8 cellular contexts compared by ENCODE assay signal in genomic region chr6:16238057-16238657, GRCh38. TPM values are rescaled to one million over a fixed set of nuclear protein-coding genes. Genes with fewer than 3 reads are reported as not detected.
DNase-seq lines count a peak whose midpoint lies in the region; ATAC-seq and TF ChIP-seq lines count a peak whose summit lies in the region.

GMPR (plus strand) TSS chr6:16238587; CDS start chr6:16238694, 107 bp downstream.

- H2AFZ ChIP-seq in OCI-LY7 (ENCODE audit: low read length), result no peak within 1 kb of the TSS

- H4K20me1 ChIP-seq in OCI-LY7 (ENCODE audit: insufficient read depth, low read length), result no peaks in the 10 kb centered on the region

- no peaks in the 10 kb centered on the region for H3K9me3 Mint-ChIP-seq in T-cell

- H3K9me2 ChIP-seq in OCI-LY7 (ENCODE audit: insufficient read depth, low read length), result no peaks in the 10 kb centered on the region

- no peak within 1 kb of the TSS for H3K4me3 ChIP-seq in OCI-LY7 (ENCODE audit: low read depth, low read length, poor library complexity, severe bottlenecking)

- H3K36me3 ChIP-seq in OCI-LY7 (ENCODE audit: insufficient read depth, low read length), result no peaks in the 10 kb centered on the region

- no peaks in the 10 kb centered on the region for H3K9me3 ChIP-seq in OCI-LY7 (ENCODE audit: low read length)

- CTCF ChIA-PET in T-cell (lab: Charles Lee), result interaction anchor here (0.6 to 0.8 kb wide), 5 partner anchors 53 to 533 kb away, joined by 3 to 5 read pairs (median 3); no protein-coding TSS in a partner anchor
- CTCF ChIA-PET in OCI-LY7 (lab: Charles Lee; ENCODE audit: unreplicated experiment), result no interaction called here

- intact Hi-C loops in left ventricle myocardium superior (cut with micrococcal nuclease), result no loop called here
- intact Hi-C loops in OCI-LY7 (cut with micrococcal nuclease; ENCODE audit: unreplicated experiment), result no loop called here

- H3K4me1 ChIP-seq in OCI-LY7 (ENCODE audit: insufficient read depth, low read length, poor library complexity, severe bottlenecking), result peaks cover 5% of the 10 kb centered on the region

- H3K4me2 ChIP-seq in OCI-LY7 (ENCODE audit: low read length), result no peak within 1 kb of the TSS

- peak within 1 kb of the TSS; percentile 5 to 20 for H3K27ac Mint-ChIP-seq in T-cell

- no peaks in the 10 kb centered on the region for H3K36me3 Mint-ChIP-seq in T-cell

- no TSS peak for BruUV-seq in OCI-LY7 (replicated peaks; lab: Mats Ljungman, UMichigan)

- TF ChIP-seq CTCF in OCI-LY7 (conservative IDR thresholded peaks at IDR 0.05; ENCODE audit: low read length), result no peak

- POLR2A ChIA-PET in T-cell (lab: Charles Lee) (interaction anchor here in 1 of 2 donors (0.6 kb wide), 3 partner anchors 247 to 918 kb away, joined by 3 to 5 read pairs (median 3); no protein-coding TSS in a partner anchor), OCI-LY7 (lab: Charles Lee) (no interaction called here)

- H3K4me3 Mint-ChIP-seq in T-cell, result peak within 1 kb of the TSS; percentile 80 to 88 (median 85)

- no peaks in the 10 kb centered on the region for H3K79me2 ChIP-seq in OCI-LY7 (ENCODE audit: insufficient read depth, low read depth, low read length)

- peak; percentile 87 for ATAC-seq in GM19324 (IDR thresholded peaks at IDR 0.05; ENCODE audit: low FRiP score, unreplicated experiment)
- peak; percentile 75 for ATAC-seq in HG03571 (IDR thresholded peaks at IDR 0.05; ENCODE audit: unreplicated experiment)
- peak; percentile 95 to 97 (median 96) for ATAC-seq in T-cell (replicated peaks in 1 of 4)
- ATAC-seq in left ventricle myocardium superior, result peak; percentile 79

- peaks cover 19 to 39% of the 10 kb centered on the region in 2 donors for H3K27me3 Mint-ChIP-seq in T-cell

- peak; percentile 74 to 83 for DNase-seq in AML-193 (lab: John Stamatoyannopoulos, UW)
- peak; percentile 32 to 77 (median 70) for DNase-seq in T-cell
- peak; percentile 36 for DNase-seq in amniotic stem cell (lab: John Stamatoyannopoulos, UW)
- peak; percentile 92 for DNase-seq in left ventricle myocardium superior
- DNase-seq in pulmonary artery endothelial cell (ENCODE audit: low read depth, low spot score), result no peak
- no peak for DNase-seq in OCI-LY7 (ENCODE audit: low spot score)

- no peak within 1 kb of the TSS for H3K27ac ChIP-seq in OCI-LY7 (ENCODE audit: low read depth, low read length, poor library complexity, severe bottlenecking)

- H3K4me1 Mint-ChIP-seq in T-cell, result peaks cover 20 to 27% (median 22%) of the 10 kb centered on the region in 3 donors

RNA-seq across cellular contexts. Expression of gene GMPR, which starts in this region (rescaled TPM):
- total RNA-seq in T-cell, result 1 to 10 TPM in 1 of 5 donors, under 1 TPM in 4; 0.26 to 1.4 (median 0.68) TPM
- 112 TPM for total RNA-seq in left ventricle myocardium superior
- 32.3 and 36.5 TPM in 2 replicates for total RNA-seq in pulmonary artery endothelial cell
- not detected in 2 replicates for total RNA-seq in OCI-LY7 (2014; rRNA removed; shearing (Covaris generic))
- not detected in 2 replicates for total RNA-seq in OCI-LY7 (2022)

Comparison
In these comparisons a context has a peak if more than half of its experiments do, and no peak if none do; other contexts are left out.
1. RNA of gene GMPR (total RNA-seq): 112 TPM in left ventricle myocardium superior (single experiment) and 32.3 to 36.5 TPM in pulmonary artery endothelial cell; 0.26 to 1.4 TPM in T-cell and not detected in OCI-LY7; every median in the first group is over 10 times any median in the second.
2. DNase-seq: peak in AML-193 (2 of 2), T-cell (34 of 34), amniotic stem cell (single experiment) and left ventricle myocardium superior (single experiment); none in pulmonary artery endothelial cell (single experiment) and OCI-LY7 (single experiment).
3. Peak in every context shown above with its lines, with median percentiles within 50 percentile points of each other: ATAC-seq.